In genomic region chr18:28152354-28152753, GRCh38 we compare ENCODE assay signal across 23 cellular contexts. TPM values are rescaled to one million over a fixed set of nuclear protein-coding genes. Genes with fewer than 3 reads are reported as not detected.
DNase-seq lines count a peak whose midpoint lies in the region; ATAC-seq and TF ChIP-seq lines count a peak whose summit lies in the region.
"Had no signal": no experiment of that assay in that cellular context is flagged by ENCODE, and none has a peak within 500 bp of the region (broad histone marks: within the 10 kb centered on the region; RNA-seq: fewer than 3 reads in every experiment).

No MANE protein-coding gene starts in this region.

- POLR2A ChIA-PET in OCI-LY7 (lab: Charles Lee): no interaction called here

- H3K9me3 Mint-ChIP-seq in progenitor cell of endocrine pancreas (ENCODE audit: low read depth): no peaks in the 10 kb centered on the region
- H3K9me3 Mint-ChIP-seq: activated naive CD4-positive, alpha-beta T cell treated with anti-CD3 and anti-CD28 coated beads, Interleukin-2, amount 50 U/mL, for 24 hours; dendritic cell treated with granulocyte-macrophage colony-stimulating factor and Interleukin-4, amounts not matched to agents 40 ng/mL and 50 ng/mL, for 4 days had no signal

- peaks cover 51% of the 10 kb centered on the region for H3K4me1 ChIP-seq in HUES48 (ENCODE audit: control insufficient read depth, insufficient read depth, low read length)
- no peaks in the 10 kb centered on the region for H3K4me1 ChIP-seq in OCI-LY7 (ENCODE audit: insufficient read depth, low read length, poor library complexity, severe bottlenecking)
- H3K4me1 ChIP-seq: gastrocnemius medialis, tibial artery had no signal

- H3K4me3 ChIP-seq in HUES48 (ENCODE audit: low read depth, low read length) (no peak overlapping the region), coronary artery (no peak overlapping the region), OCI-LY7 (ENCODE audit: low read depth, low read length, poor library complexity, severe bottlenecking) (no peak overlapping the region)
- H3K4me3 ChIP-seq: gastrocnemius medialis, GM12878, mucosa of descending colon, right lobe of liver, tibial artery had no signal

- H3K9ac ChIP-seq in HUES48 (ENCODE audit: low read depth, low read length): no peak overlapping the region

- H3K36me3 ChIP-seq in HUES48 (ENCODE audit: control insufficient read depth, insufficient read depth, low read length) (no peaks in the 10 kb centered on the region), OCI-LY7 (ENCODE audit: insufficient read depth, low read length) (no peaks in the 10 kb centered on the region)
- H3K36me3 ChIP-seq: gastrocnemius medialis, right lobe of liver, tibial artery had no signal

- no peaks in the 10 kb centered on the region for H3K27me3 Mint-ChIP-seq in progenitor cell of endocrine pancreas
- H3K27me3 Mint-ChIP-seq: activated CD4-positive, alpha-beta T cell treated with anti-CD3 and anti-CD28 coated beads for 36 hours; activated naive CD4-positive, alpha-beta T cell treated with anti-CD3 and anti-CD28 coated beads, Interleukin-2, amount 50 U/mL, for 24 hours; CD8-positive, alpha-beta memory T cell; dendritic cell treated with granulocyte-macrophage colony-stimulating factor and Interleukin-4, amounts not matched to agents 40 ng/mL and 50 ng/mL, for 4 days had no signal

- no peaks in the 10 kb centered on the region for H3K36me3 Mint-ChIP-seq in progenitor cell of endocrine pancreas (ENCODE audit: insufficient read depth)
- H3K36me3 Mint-ChIP-seq: activated naive CD4-positive, alpha-beta T cell treated with anti-CD3 and anti-CD28 coated beads, Interleukin-2, amount 50 U/mL, for 24 hours; CD8-positive, alpha-beta memory T cell had no signal

- H3K27ac ChIP-seq in HUES48 (ENCODE audit: low read depth, low read length) (peak overlapping the region; percentile 58), coronary artery (peak overlapping the region; percentile 29 to 58), layer of hippocampus (ENCODE audit: low read depth, low read length) (peak overlapping the region; percentile 50), OCI-LY7 (ENCODE audit: low read depth, low read length, poor library complexity, severe bottlenecking) (no peak overlapping the region)
- H3K27ac ChIP-seq: gastrocnemius medialis, tibial artery had no signal

- no peak overlapping the region for H2AFZ ChIP-seq in OCI-LY7 (ENCODE audit: low read length)

- BruUV-seq in OCI-LY7 (replicated peaks; lab: Mats Ljungman, UMichigan): no TSS peak

- no peak overlapping the region for H3K4me2 ChIP-seq in OCI-LY7 (ENCODE audit: low read length)

- ATAC-seq in HG03196 (IDR thresholded peaks at IDR 0.05; ENCODE audit: unreplicated experiment) (no peak), HG03354 (IDR thresholded peaks at IDR 0.05; ENCODE audit: poor library complexity, severe bottlenecking, unreplicated experiment) (no peak)
- ATAC-seq: activated CD4-positive, alpha-beta T cell treated with anti-CD3 and anti-CD28 coated beads for 36 hours; gastrocnemius medialis; GM12878; mucosa of descending colon had no signal

- intact Hi-C loops in OCI-LY7 (cut with micrococcal nuclease; ENCODE audit: unreplicated experiment): no loop called here

- no peaks in the 10 kb centered on the region for H3K9me2 ChIP-seq in OCI-LY7 (ENCODE audit: insufficient read depth, low read length)

- H3K27me3 ChIP-seq in HUES48 (ENCODE audit: control insufficient read depth, insufficient read depth, low read length) (no peaks in the 10 kb centered on the region), layer of hippocampus (ENCODE audit: control insufficient read depth, insufficient read depth, low read length) (no peaks in the 10 kb centered on the region)
- H3K27me3 ChIP-seq: gastrocnemius medialis, right lobe of liver, tibial artery had no signal

- H4K20me1 ChIP-seq in OCI-LY7 (ENCODE audit: insufficient read depth, low read length): no peaks in the 10 kb centered on the region

- CTCF ChIA-PET in OCI-LY7 (lab: Charles Lee; ENCODE audit: unreplicated experiment): no interaction called here

- H3K4me3 Mint-ChIP-seq in progenitor cell of endocrine pancreas (ENCODE audit: low read depth): peak overlapping the region; percentile 56
- H3K4me3 Mint-ChIP-seq: activated CD4-positive, alpha-beta T cell treated with anti-CD3 and anti-CD28 coated beads for 36 hours; activated naive CD4-positive, alpha-beta T cell treated with anti-CD3 and anti-CD28 coated beads, Interleukin-2, amount 50 U/mL, for 24 hours; activated T-helper 1 cell treated with anti-CD3 and anti-CD28 coated beads, Interleukin-12 subunit alpha, Interleukin-12 subunit beta, Interleukin-2, Interleukin-4 antibody, amounts not matched to agents 30 ng/mL and 10 ng/mL and 1 ng/mL, durations not matched to agents 14 hours and 24 hours and 36 hours; CD8-positive, alpha-beta memory T cell; dendritic cell treated with granulocyte-macrophage colony-stimulating factor and Interleukin-4, amounts not matched to agents 40 ng/mL and 50 ng/mL, for 4 days had no signal

- H3K9me3 ChIP-seq in HUES48 (ENCODE audit: control insufficient read depth, insufficient read depth, low read length) (no peaks in the 10 kb centered on the region), OCI-LY7 (ENCODE audit: low read length) (no peaks in the 10 kb centered on the region)
- H3K9me3 ChIP-seq: gastrocnemius medialis, mucosa of descending colon, right lobe of liver, tibial artery had no signal

- peaks cover 70% of the 10 kb centered on the region for H3K4me1 Mint-ChIP-seq in progenitor cell of endocrine pancreas (ENCODE audit: low read depth)
- H3K4me1 Mint-ChIP-seq: activated CD4-positive, alpha-beta T cell treated with anti-CD3 and anti-CD28 coated beads for 36 hours; activated naive CD4-positive, alpha-beta T cell treated with anti-CD3 and anti-CD28 coated beads, Interleukin-2, amount 50 U/mL, for 24 hours; CD8-positive, alpha-beta memory T cell had no signal

- no peak for TF ChIP-seq CTCF in coronary artery (IDR thresholded peaks at IDR 0.05)
- TF ChIP-seq CTCF in progenitor cell of endocrine pancreas (IDR thresholded peaks at IDR 0.05; ENCODE audit: unreplicated experiment): no peak
- TF ChIP-seq CTCF in OCI-LY7 (conservative IDR thresholded peaks at IDR 0.05; ENCODE audit: low read length): no peak

- H3K79me2 ChIP-seq in OCI-LY7 (ENCODE audit: insufficient read depth, low read depth, low read length): no peaks in the 10 kb centered on the region

- peak overlapping the region; percentile 86 for H3K27ac Mint-ChIP-seq in progenitor cell of endocrine pancreas
- H3K27ac Mint-ChIP-seq: activated CD4-positive, alpha-beta T cell treated with anti-CD3 and anti-CD28 coated beads for 36 hours; activated naive CD4-positive, alpha-beta T cell treated with anti-CD3 and anti-CD28 coated beads, Interleukin-2, amount 50 U/mL, for 24 hours; activated T-helper 1 cell treated with anti-CD3 and anti-CD28 coated beads, Interleukin-12 subunit alpha, Interleukin-12 subunit beta, Interleukin-2, Interleukin-4 antibody, amounts not matched to agents 30 ng/mL and 10 ng/mL and 1 ng/mL, durations not matched to agents 14 hours and 24 hours and 36 hours; dendritic cell treated with granulocyte-macrophage colony-stimulating factor and Interleukin-4, amounts not matched to agents 40 ng/mL and 50 ng/mL, for 4 days had no signal

- DNase-seq in coronary artery (ENCODE audit: low spot score): no peak
- no peak for DNase-seq in progenitor cell of endocrine pancreas (ENCODE audit: low spot score, unreplicated experiment)
- DNase-seq in OCI-LY7 (ENCODE audit: low spot score): no peak
- DNase-seq: activated CD4-positive, alpha-beta T cell treated with anti-CD3 and anti-CD28 coated beads for 36 hours; CD8-positive, alpha-beta memory T cell; DMS53; erythroblast; gastrocnemius medialis; KBM-7; left cardiac atrium; mucosa of descending colon; NCI-H2171 treated with DMSO at 0.1 percent for 48 hours; NCI-H69; right lobe of liver; tibial artery had no signal

RNA-seq across cellular contexts. Expression of gene CDH2, which starts 24.6 kb away (rescaled TPM):
- total RNA-seq in progenitor cell of endocrine pancreas (197 and 210 TPM in 2 replicates), OCI-LY7 (2022) (not detected in 2 replicates)
- total RNA-seq in OCI-LY7 (2014; rRNA removed; shearing (Covaris generic)): not detected in 2 replicates
- total RNA-seq: activated CD4-positive, alpha-beta T cell treated with anti-CD3 and anti-CD28 coated beads for 36 hours; CD8-positive, alpha-beta memory T cell had no signal

Comparison
In these comparisons a context has a peak if more than half of its experiments do, and no peak if none do; other contexts are left out.
1. RNA of gene CDH2, which starts 24.6 kb away (total RNA-seq): 197 to 210 TPM in progenitor cell of endocrine pancreas; not detected in OCI-LY7; every median in the first group is over 100 times any median in the second.